11 cellular contexts compared by ENCODE assay signal in genomic region chr15:96346409-96346808, GRCh38. TPM values are rescaled to one million over a fixed set of nuclear protein-coding genes. Genes with fewer than 3 reads are reported as not detected.
DNase-seq lines count a peak whose midpoint lies in the region; ATAC-seq and TF ChIP-seq lines count a peak whose summit lies in the region.
"Had no signal": no experiment of that assay in that cellular context is flagged by ENCODE, and none has a peak within 500 bp of the region (broad histone marks: within the 10 kb centered on the region; RNA-seq: fewer than 3 reads in every experiment).

No MANE protein-coding gene starts in this region.

- no peak overlapping the region for H3K4me2 ChIP-seq in Karpas-422 (ENCODE audit: low read depth, low read length, poor library complexity, severe bottlenecking)

- H3K79me2 ChIP-seq in Karpas-422 (ENCODE audit: low read length) = no peaks in the 10 kb centered on the region

- H3K36me3 Mint-ChIP-seq in activated CD8-positive, alpha-beta T cell treated with anti-CD3 and anti-CD28 coated beads, Interleukin-2, amount 10 ng/mL, durations not matched to agents 7 days and 5 days (ENCODE audit: low read depth) = peaks cover 7% of the 10 kb centered on the region
- H3K36me3 Mint-ChIP-seq: activated naive CD8-positive, alpha-beta T cell treated with anti-CD3 and anti-CD28 coated beads, Interleukin-2, amount 10 ng/mL, durations not matched to agents 7 days and 5 days had no signal

- no peaks in the 10 kb centered on the region for H4K20me1 ChIP-seq in Karpas-422 (ENCODE audit: insufficient read depth, low read depth, low read length)

- CTCF ChIA-PET in activated CD8-positive, alpha-beta T cell treated with anti-CD3 and anti-CD28 coated beads, Interleukin-2, amount 10 ng/mL, durations not matched to agents 7 days and 5 days (lab: Charles Lee) = interaction anchor here (1.3 to 1.9 kb wide), 2 partner anchors 11 to 19 kb away, joined by 3 to 9 read pairs; no protein-coding TSS in a partner anchor

- 59% methylated on average over 3 of the region's 3 CpGs for WGBS in prostate gland

- no peak overlapping the region for H3K9ac ChIP-seq in Karpas-422 (ENCODE audit: low read length)

- DNase-seq in BE2C = no peak
- no peak for DNase-seq in fibroblast of mammary gland (ENCODE audit: low read depth)
- DNase-seq in prostate gland (ENCODE audit: low spot score) = no peak
- DNase-seq in Karpas-422 = no peak
- no peak for DNase-seq in activated CD8-positive, alpha-beta T cell treated with anti-CD3 and anti-CD28 coated beads, Interleukin-2, amount 10 ng/mL, durations not matched to agents 7 days and 5 days
- no peak for DNase-seq in DMS114 treated with DMSO at 0.1 percent for 48 hours (lab: John Stamatoyannopoulos, UW; ENCODE audit: unreplicated experiment)
- DNase-seq: activated CD4-positive, alpha-beta memory T cell treated with anti-CD3 and anti-CD28 coated beads for 36 hours; NCI-H774 had no signal

- no peak overlapping the region for H3K27ac Mint-ChIP-seq in activated CD8-positive, alpha-beta T cell treated with anti-CD3 and anti-CD28 coated beads, Interleukin-2, amount 10 ng/mL, durations not matched to agents 7 days and 5 days
- H3K27ac Mint-ChIP-seq: activated CD4-positive, alpha-beta memory T cell treated with anti-CD3 and anti-CD28 coated beads for 36 hours; activated naive CD8-positive, alpha-beta T cell treated with anti-CD3 and anti-CD28 coated beads, Interleukin-2, amount 10 ng/mL, durations not matched to agents 7 days and 5 days had no signal

- intact Hi-C loops in prostate gland (cut with DNase I) = no loop called here

- no peak overlapping the region for H3K4me3 Mint-ChIP-seq in activated CD8-positive, alpha-beta T cell treated with anti-CD3 and anti-CD28 coated beads, Interleukin-2, amount 10 ng/mL, durations not matched to agents 7 days and 5 days
- H3K4me3 Mint-ChIP-seq: activated CD4-positive, alpha-beta memory T cell treated with anti-CD3 and anti-CD28 coated beads for 36 hours had no signal

- H3K27me3 Mint-ChIP-seq in activated CD8-positive, alpha-beta T cell treated with anti-CD3 and anti-CD28 coated beads, Interleukin-2, amount 10 ng/mL, durations not matched to agents 7 days and 5 days (ENCODE audit: low read depth) = peaks cover 92% of the 10 kb centered on the region

- H3K4me1 ChIP-seq in BE2C (peaks cover 9% of the 10 kb centered on the region), prostate gland (replicated peaks) (no peaks in the 10 kb centered on the region), Karpas-422 (ENCODE audit: low read length) (no peaks in the 10 kb centered on the region)

- POLR2A ChIA-PET in activated CD8-positive, alpha-beta T cell treated with anti-CD3 and anti-CD28 coated beads, Interleukin-2, amount 10 ng/mL, durations not matched to agents 7 days and 5 days (lab: Charles Lee) = no interaction called here

- no peaks in the 10 kb centered on the region for H3K9me3 ChIP-seq in BE2C
- H3K9me3 ChIP-seq in prostate gland = no peaks in the 10 kb centered on the region
- H3K9me3 ChIP-seq in Karpas-422 (ENCODE audit: low read length) = peaks cover 13% of the 10 kb centered on the region

- H3K27ac ChIP-seq in prostate gland (peak overlapping the region; percentile 91 to 95), Karpas-422 (ENCODE audit: low read length) (no peak overlapping the region)

- no peak for ATAC-seq in activated CD8-positive, alpha-beta T cell treated with anti-CD3 and anti-CD28 coated beads, Interleukin-2, amount 10 ng/mL, durations not matched to agents 7 days and 5 days
- no peak for ATAC-seq in HG03565 (IDR thresholded peaks at IDR 0.05; ENCODE audit: unreplicated experiment)

- H2AFZ ChIP-seq in Karpas-422 (ENCODE audit: low read length) = no peak overlapping the region

- TF ChIP-seq CTCF in BE2C (IDR thresholded peaks at IDR 0.05; ENCODE audit: low read depth, low read length) = no peak
- no peak for TF ChIP-seq CTCF in WI38 (IDR thresholded peaks at IDR 0.05; ENCODE audit: low read depth, low read length)
- TF ChIP-seq CTCF in fibroblast of mammary gland (conservative IDR thresholded peaks at IDR 0.05; ENCODE audit: control insufficient read depth, insufficient read depth, low read depth, low read length) = no peak
- TF ChIP-seq CTCF in prostate gland (IDR thresholded peaks at IDR 0.05) = no peak

- H3K4me3 ChIP-seq in BE2C (ENCODE audit: low read depth, low read length) = peak overlapping the region; percentile 70
- H3K4me3 ChIP-seq in WI38 (ENCODE audit: low read depth, low read length) = peak overlapping the region; percentile 51
- peak overlapping the region; percentile 52 for H3K4me3 ChIP-seq in fibroblast of mammary gland (ENCODE audit: control insufficient read depth, low read depth, low read length)
- peak overlapping the region; percentile 24 to 30 for H3K4me3 ChIP-seq in prostate gland
- H3K4me3 ChIP-seq in Karpas-422 (ENCODE audit: low read length) = no peak overlapping the region

- no peaks in the 10 kb centered on the region for H3K9me3 Mint-ChIP-seq in activated CD8-positive, alpha-beta T cell treated with anti-CD3 and anti-CD28 coated beads, Interleukin-2, amount 10 ng/mL, durations not matched to agents 7 days and 5 days (ENCODE audit: insufficient read depth)
- H3K9me3 Mint-ChIP-seq: activated CD4-positive, alpha-beta memory T cell treated with anti-CD3 and anti-CD28 coated beads for 36 hours had no signal

- H3K36me3 ChIP-seq in BE2C (peaks cover 4% of the 10 kb centered on the region), prostate gland (no peaks in the 10 kb centered on the region), Karpas-422 (ENCODE audit: insufficient read depth, low read length) (no peaks in the 10 kb centered on the region)

- H3K27me3 ChIP-seq in BE2C (no peaks in the 10 kb centered on the region), prostate gland (replicated peaks; ENCODE audit: insufficient read depth) (no peaks in the 10 kb centered on the region), Karpas-422 (ENCODE audit: low read length) (no peaks in the 10 kb centered on the region)

- TF ChIP-seq POLR2A in prostate gland (IDR thresholded peaks at IDR 0.05) = no peak

- H3K9me2 ChIP-seq in Karpas-422 (replicated peaks; ENCODE audit: insufficient read depth, low read length) = no peaks in the 10 kb centered on the region

- no peaks in the 10 kb centered on the region for H3K4me1 Mint-ChIP-seq in activated CD8-positive, alpha-beta T cell treated with anti-CD3 and anti-CD28 coated beads, Interleukin-2, amount 10 ng/mL, durations not matched to agents 7 days and 5 days (ENCODE audit: low read depth)

RNA-seq across cellular contexts. Expression of gene NR2F2, which starts 15.9 kb away (rescaled TPM):
- polyA plus RNA-seq in BE2C (2012; ENCODE audit: insufficient read depth, insufficient read length, low read depth) = 82.4 TPM
- total RNA-seq in prostate gland = 10 to 100 TPM; 48.7 to 58.1 TPM
- total RNA-seq in Karpas-422 (2014; rRNA removed; shearing (Covaris generic); ENCODE audit: low replicate concordance) = not detected in 2 replicates
- not detected for total RNA-seq in activated CD8-positive, alpha-beta T cell treated with anti-CD3 and anti-CD28 coated beads, Interleukin-2, amount 10 ng/mL, durations not matched to agents 7 days and 5 days
- total RNA-seq: activated CD4-positive, alpha-beta memory T cell treated with anti-CD3 and anti-CD28 coated beads for 36 hours; activated naive CD8-positive, alpha-beta T cell treated with anti-CD3 and anti-CD28 coated beads, Interleukin-2, amount 10 ng/mL, durations not matched to agents 7 days and 5 days had no signal

Comparison
In these comparisons a context has a peak if more than half of its experiments do, and no peak if none do; other contexts are left out.
1. RNA of gene NR2F2, which starts 15.9 kb away (total RNA-seq): 48.7 to 58.1 TPM in prostate gland; not detected in Karpas-422 and not detected in activated CD8-positive, alpha-beta T cell treated with anti-CD3 and anti-CD28 coated beads, Interleukin-2, amount 10 ng/mL, durations not matched to agents 7 days and 5 days; every median in the first group is over 10 times any median in the second.